ENCODE assay signal across 10 cellular contexts in genomic region chr1:206895837-206896242, GRCh38. TPM values are rescaled to one million over a fixed set of nuclear protein-coding genes. Genes with fewer than 3 reads are reported as not detected.
DNase-seq lines count a peak whose midpoint lies in the region; ATAC-seq and TF ChIP-seq lines count a peak whose summit lies in the region.
"Had no signal": no experiment of that assay in that cellular context is flagged by ENCODE, and none has a peak within 500 bp of the region (broad histone marks: within the 10 kb centered on the region; RNA-seq: fewer than 3 reads in every experiment).

No MANE protein-coding gene starts in this region.

- H3K36me3 ChIP-seq in esophagus squamous epithelium (no peaks in the 10 kb centered on the region), skeletal muscle satellite cell (ENCODE audit: insufficient read depth, low read length) (no peaks in the 10 kb centered on the region), Caco-2 (ENCODE audit: control insufficient read depth, insufficient read depth, low read length) (no peaks in the 10 kb centered on the region)
- H3K36me3 ChIP-seq: BLaER1 treated with 17β-estradiol and CSF1 and Interleukin-3, amounts not matched to agents 10 nM and 100 nM had no signal

- no peaks in the 10 kb centered on the region for H3K9me3 ChIP-seq in esophagus squamous epithelium
- H3K9me3 ChIP-seq in skeletal muscle satellite cell (replicated peaks; ENCODE audit: low read length), result no peaks in the 10 kb centered on the region
- H3K9me3 ChIP-seq in Caco-2, result no peaks in the 10 kb centered on the region

- H3K4me3 ChIP-seq in esophagus squamous epithelium (no peak overlapping the region), skeletal muscle satellite cell (ENCODE audit: low read length) (no peak overlapping the region), Caco-2 (ENCODE audit: low read depth, low read length) (no peak overlapping the region)
- H3K4me3 ChIP-seq: BLaER1 treated with 17β-estradiol and CSF1 and Interleukin-3, amounts not matched to agents 10 nM and 100 nM had no signal

- TF ChIP-seq POLR2A in esophagus squamous epithelium (IDR thresholded peaks at IDR 0.05), result no peak

- H3K36me3 Mint-ChIP-seq in Caco-2 (ENCODE audit: insufficient read depth, unreplicated experiment), result no peaks in the 10 kb centered on the region

- ATAC-seq in HG02973 (IDR thresholded peaks at IDR 0.05; ENCODE audit: unreplicated experiment), result no peak

- peak; percentile 58 to 66 for DNase-seq in NCI-H524 (lab: John Stamatoyannopoulos, UW)
- DNase-seq in NCI-H524 treated with DMSO at 0.1 percent for 48 hours (lab: John Stamatoyannopoulos, UW), result no peak
- DNase-seq in NCI-H2196 treated with DMSO at 0.1 percent for 48 hours (lab: John Stamatoyannopoulos, UW; ENCODE audit: unreplicated experiment), result peak; percentile 90
- no peak for DNase-seq in esophagus squamous epithelium (lab: John Stamatoyannopoulos, UW)
- no peak for DNase-seq in Caco-2
- no peak for DNase-seq in HT-29 (ENCODE audit: low spot score)
- DNase-seq: SW 1271 had no signal

- H3K9ac ChIP-seq in skeletal muscle satellite cell (ENCODE audit: low read depth, low read length), result peak overlapping the region; percentile 11
- H3K9ac ChIP-seq: BLaER1 treated with 17β-estradiol and CSF1 and Interleukin-3, amounts not matched to agents 10 nM and 100 nM had no signal

- H3K4me3 Mint-ChIP-seq in Caco-2 (ENCODE audit: unreplicated experiment), result no peak overlapping the region

- CTCF ChIA-PET in Caco-2 (lab: Charles Lee), result interaction anchor here (0.5 to 1.4 kb wide), 5 partner anchors 14 to 70 kb away, joined by 3 to 6 read pairs (median 5); no protein-coding TSS in a partner anchor

- no TSS peak for BruUV-seq in Caco-2 (replicated peaks; lab: Mats Ljungman, UMichigan)

- H3K4me1 ChIP-seq in esophagus squamous epithelium, result peaks cover 5 to 23% (median 10%) of the 10 kb centered on the region in 3 donors
- peaks cover 70% of the 10 kb centered on the region for H3K4me1 ChIP-seq in skeletal muscle satellite cell (ENCODE audit: control insufficient read depth, insufficient read depth, low read length)
- H3K4me1 ChIP-seq in Caco-2, result no peaks in the 10 kb centered on the region

- peaks cover 7% of the 10 kb centered on the region for H3K4me1 Mint-ChIP-seq in Caco-2 (ENCODE audit: low read depth, unreplicated experiment)

- H3K9me3 Mint-ChIP-seq in Caco-2 (ENCODE audit: unreplicated experiment), result no peaks in the 10 kb centered on the region

- TF ChIP-seq CTCF in esophagus squamous epithelium (IDR thresholded peaks at IDR 0.05) (no peak), Caco-2 (IDR thresholded peaks at IDR 0.05; ENCODE audit: insufficient read depth in 1 of 2, low read depth in 1 of 2, low read length in 1 of 2, severe bottlenecking in 1 of 2, unreplicated experiment in 1 of 2) (no peak)

- H3K27ac Mint-ChIP-seq in Caco-2 (ENCODE audit: unreplicated experiment), result no peak overlapping the region

- H3K27ac ChIP-seq in esophagus squamous epithelium, result peak overlapping the region in 3 of 4 donors; percentile 28 to 64 (median 30)
- H3K27ac ChIP-seq: BLaER1 treated with 17β-estradiol and CSF1 and Interleukin-3, amounts not matched to agents 10 nM and 100 nM had no signal

- H3K27me3 ChIP-seq in esophagus squamous epithelium, result peaks cover 0 to 29% (median 0%) of the 10 kb centered on the region in 4 donors
- H3K27me3 ChIP-seq in skeletal muscle satellite cell (ENCODE audit: control insufficient read depth, insufficient read depth, low read length), result no peaks in the 10 kb centered on the region
- H3K27me3 ChIP-seq in Caco-2 (replicated peaks; ENCODE audit: control insufficient read depth, insufficient read depth, low read length), result no peaks in the 10 kb centered on the region

- intact Hi-C loops in esophagus squamous epithelium (cut with DNase I) (no loop called here), Caco-2 (cut with micrococcal nuclease; ENCODE audit: unreplicated experiment) (no loop called here)

- 11 to 35% methylated on average over 3 of the region's 3 CpGs for WGBS in esophagus squamous epithelium, 2 donors

- peak overlapping the region; percentile 2 for H3K4me2 ChIP-seq in skeletal muscle satellite cell (ENCODE audit: low read length)

- H3K27me3 Mint-ChIP-seq in Caco-2 (ENCODE audit: insufficient read depth, unreplicated experiment), result peaks cover 4% of the 10 kb centered on the region

- POLR2A ChIA-PET in Caco-2 (lab: Charles Lee), result no interaction called here

RNA-seq across cellular contexts. Expression of gene IL24, which starts 1.4 kb away (rescaled TPM):
- total RNA-seq in esophagus squamous epithelium, result not detected
- total RNA-seq in skeletal muscle satellite cell (2012; rRNA removed), result not detected in 2 replicates
- total RNA-seq in Caco-2 (2022), result not detected in 2 replicates
- not detected in 2 replicates for total RNA-seq in HT-29 (2014; rRNA removed; shearing (Covaris generic))

RNA-seq across cellular contexts. Expression of gene FCMR, which starts 25.9 kb away (rescaled TPM):
- total RNA-seq in esophagus squamous epithelium, result 1 to 10 TPM in 1 of 4 donors, under 1 TPM in 2, not detected in 1; 0.88 to 4.2 (median 1.00) TPM
- not detected in 2 replicates for total RNA-seq in skeletal muscle satellite cell (2012; rRNA removed)
- not detected in 2 replicates for total RNA-seq in Caco-2 (2022)
- 0.08 and 3.2 TPM in 2 replicates for total RNA-seq in HT-29 (2014; rRNA removed; shearing (Covaris generic))

RNA-seq across cellular contexts. Expression of gene IL20, which starts 30.4 kb away (rescaled TPM):
- total RNA-seq in esophagus squamous epithelium, result 1 to 10 TPM in 1 of 4 donors, not detected in 3; 1.1 TPM
- not detected in 2 replicates for total RNA-seq in skeletal muscle satellite cell (2012; rRNA removed)
- not detected in 2 replicates for total RNA-seq in Caco-2 (2022)
- not detected in 2 replicates for total RNA-seq in HT-29 (2014; rRNA removed; shearing (Covaris generic))

RNA-seq across cellular contexts. Expression of gene PIGR, which starts 50.4 kb away (rescaled TPM):
- total RNA-seq in esophagus squamous epithelium, result 100 to 1,000 TPM in 1 of 4 donors, 1 to 10 TPM in 1, under 1 TPM in 1, not detected in 1; 0.99 to 144 (median 1.1) TPM
- not detected in 2 replicates for total RNA-seq in skeletal muscle satellite cell (2012; rRNA removed)
- total RNA-seq in Caco-2 (2022), result not detected in 2 replicates
- 1.4 and 1.5 TPM in 2 replicates for total RNA-seq in HT-29 (2014; rRNA removed; shearing (Covaris generic))

Comparison
In these comparisons a context has a peak if more than half of its experiments do, and no peak if none do; other contexts are left out.
1. DNase-seq: peak in NCI-H524 (2 of 2) and NCI-H2196 treated with DMSO at 0.1 percent for 48 hours (single experiment); none in NCI-H524 treated with DMSO at 0.1 percent for 48 hours (single experiment), esophagus squamous epithelium (single experiment), Caco-2 (0 of 2) and HT-29 (single experiment).